ENCODE assay signal across 24 cellular contexts in the genomic region with DNA sequence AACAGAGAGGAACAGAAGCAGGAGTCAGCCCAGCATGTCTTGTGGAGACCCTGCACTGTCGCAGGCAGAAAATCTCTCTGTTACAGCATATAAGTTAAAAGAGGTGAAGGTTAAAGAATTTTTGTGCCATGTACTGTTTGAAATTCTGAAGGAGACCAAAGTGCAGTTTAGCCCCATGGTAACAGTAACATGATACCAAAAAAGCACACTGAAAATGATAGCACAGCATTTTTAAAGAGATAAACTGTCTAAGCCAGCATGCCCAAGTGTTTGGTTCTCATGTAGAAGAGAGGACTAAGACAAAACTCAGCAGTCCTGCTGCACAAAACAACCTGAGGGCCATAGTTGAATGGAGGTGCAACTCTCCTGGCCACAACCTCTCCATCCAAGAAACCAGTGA.
"Had no signal": no experiment of that assay in that cellular context is flagged by ENCODE, and none has a peak within 500 bp of the region (broad histone marks: within the 10 kb centered on the region; RNA-seq: fewer than 3 reads in every experiment).

No MANE protein-coding gene starts in this region.

- H3K4me3 ChIP-seq: esophagus muscularis mucosa, gastroesophageal sphincter, lung, psoas muscle, spleen, thoracic aorta, transverse colon had no signal

- H3K9ac ChIP-seq: parathyroid adenoma had no signal

- H3K9me3 Mint-ChIP-seq: effector memory CD8-positive, alpha-beta T cell; stimulated activated memory B cell treated with anti-CD40 and anti-IgM and Interleukin-4, amounts not matched to agents 10 μg/mL and 1 μg/mL and 100 μg/mL, for 72 hours; stimulated activated naive CD8-positive, alpha-beta T cell treated with anti-CD3 and anti-CD28 coated beads, Interleukin-15, amount 100 ng/mL, for 72 hours had no signal

- H3K27ac ChIP-seq: epithelial cell of prostate, esophagus muscularis mucosa, gastroesophageal sphincter, parathyroid adenoma, psoas muscle, spleen, thoracic aorta, transverse colon had no signal

- H3K4me1 Mint-ChIP-seq: immature natural killer cell; naive B cell; stimulated activated naive CD8-positive, alpha-beta T cell treated with anti-CD3 and anti-CD28 coated beads, Interleukin-15, amount 100 ng/mL, for 72 hours had no signal

- H3K27me3 Mint-ChIP-seq: effector memory CD8-positive, alpha-beta T cell; stimulated activated memory B cell treated with anti-CD40 and anti-IgM and Interleukin-4, amounts not matched to agents 10 μg/mL and 1 μg/mL and 100 μg/mL, for 72 hours had no signal

- H3K36me3 Mint-ChIP-seq: immature natural killer cell; naive B cell; stimulated activated memory B cell treated with anti-CD40 and anti-IgM and Interleukin-4, amounts not matched to agents 10 μg/mL and 1 μg/mL and 100 μg/mL, for 72 hours had no signal

- H3K27me3 ChIP-seq: esophagus muscularis mucosa, gastroesophageal sphincter, spleen, transverse colon had no signal

- DNase-seq: effector memory CD8-positive, alpha-beta T cell; immature natural killer cell; kidney; left cardiac atrium; left ventricle myocardium superior; mesenchymal stem cell; naive B cell; nephron progenitor cell; psoas muscle; retina; spleen; stimulated activated CD4-positive, alpha-beta T cell treated with anti-CD3 and anti-CD28 coated beads, Interleukin-15, amount 100 ng/mL, for 24 hours; stimulated activated CD4-positive, alpha-beta T cell treated with anti-CD3 and anti-CD28 coated beads, Interleukin-1b, Interleukin-23, amount 100 ng/mL, for 48 hours; stimulated activated CD4-positive, alpha-beta T cell treated with anti-CD3 and anti-CD28 coated beads, Interleukin-4, amount 100 ng/mL, for 24 hours; stimulated activated naive CD8-positive, alpha-beta T cell treated with anti-CD3 and anti-CD28 coated beads, Interleukin-15, amount 100 ng/mL, for 72 hours; substantia nigra; transverse colon had no signal

- H3K79me2 ChIP-seq: parathyroid adenoma had no signal

- H3K27ac Mint-ChIP-seq: effector memory CD8-positive, alpha-beta T cell; immature natural killer cell; nephron progenitor cell; stimulated activated memory B cell treated with anti-CD40 and anti-IgM and Interleukin-4, amounts not matched to agents 10 μg/mL and 1 μg/mL and 100 μg/mL, for 72 hours; stimulated activated naive CD8-positive, alpha-beta T cell treated with anti-CD3 and anti-CD28 coated beads, Interleukin-15, amount 100 ng/mL, for 72 hours had no signal

- H3K36me3 ChIP-seq: esophagus muscularis mucosa, gastroesophageal sphincter, spleen, thoracic aorta, transverse colon had no signal

- H3K4me1 ChIP-seq: parathyroid adenoma, psoas muscle, spleen, transverse colon had no signal

- H3K4me3 Mint-ChIP-seq: effector memory CD8-positive, alpha-beta T cell; immature natural killer cell; naive B cell; nephron progenitor cell; stimulated activated memory B cell treated with anti-CD40 and anti-IgM and Interleukin-4, amounts not matched to agents 10 μg/mL and 1 μg/mL and 100 μg/mL, for 72 hours; stimulated activated naive CD8-positive, alpha-beta T cell treated with anti-CD3 and anti-CD28 coated beads, Interleukin-15, amount 100 ng/mL, for 72 hours had no signal
